26 cellular contexts compared by ENCODE assay signal in the genomic region with DNA sequence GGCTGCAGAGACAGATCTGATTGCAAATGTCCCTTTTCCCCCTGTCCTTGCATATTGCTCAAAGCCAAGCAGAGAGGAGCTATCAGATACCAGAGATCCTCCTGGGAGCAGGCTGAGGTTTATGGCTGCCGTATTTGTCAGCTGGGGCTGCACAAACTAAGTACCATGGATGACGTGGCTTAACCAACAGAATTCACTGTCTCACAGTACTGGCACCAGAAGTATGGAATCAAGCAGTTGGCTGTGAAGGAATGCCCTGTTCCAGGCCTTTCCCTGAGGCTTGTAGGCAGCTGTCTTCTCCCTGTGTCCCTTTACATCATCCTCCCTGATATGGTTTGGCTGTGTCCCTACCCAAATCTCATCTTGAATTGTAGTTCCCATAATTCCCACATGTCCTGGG. TPM values are rescaled to one million over a fixed set of nuclear protein-coding genes. Genes with fewer than 3 reads are reported as not detected.
"Had no signal": no experiment of that assay in that cellular context is flagged by ENCODE, and none has a peak within 500 bp of the region (broad histone marks: within the 10 kb centered on the region; RNA-seq: fewer than 3 reads in every experiment).

No MANE protein-coding gene starts in this region.

- ATAC-seq: activated CD8-positive, alpha-beta T cell treated with anti-CD3 and anti-CD28 coated beads for 36 hours; activated naive CD8-positive, alpha-beta T cell treated with anti-CD3 and anti-CD28 coated beads, Interleukin-2, amount 50 U/mL, for 24 hours; activated T-cell treated with anti-CD3 and anti-CD28 coated beads, Interleukin-2, amount 50 U/mL, for 4 hours; activated T-helper 17 cell treated with anti-CD3 and anti-CD28 coated beads, Interleukin-2, amount 50 U/mL, for 72 hours; gastrocnemius medialis; left colon; naive thymus-derived CD8-positive, alpha-beta T cell; psoas muscle had no signal

- H3K9ac ChIP-seq: parathyroid adenoma had no signal

- H3K4me2 ChIP-seq: hepatocyte had no signal

- H3K9me3 ChIP-seq: breast epithelium, gastrocnemius medialis, psoas muscle, sigmoid colon, testis, uterus had no signal

- H2AFZ ChIP-seq: hepatocyte, parathyroid adenoma had no signal

- H3K27me3 ChIP-seq: breast epithelium, hepatocyte, testis, uterus had no signal

- DNase-seq: activated CD4-positive, alpha-beta T cell treated with anti-CD3 and anti-CD28 coated beads, Interleukin-2, amount 10 ng/mL, durations not matched to agents 7 days and 5 days; activated CD4-positive, CD25-positive, alpha-beta regulatory T cell treated with anti-CD3 and anti-CD28 coated beads, Interleukin-2, amount 50 U/mL, for 72 hours; activated CD8-positive, alpha-beta T cell treated with anti-CD3 and anti-CD28 coated beads for 36 hours; activated naive CD8-positive, alpha-beta T cell treated with anti-CD3 and anti-CD28 coated beads, Interleukin-2, amount 50 U/mL, for 24 hours; activated T-cell treated with anti-CD3 and anti-CD28 coated beads, Interleukin-2, amount 50 U/mL, for 4 hours; amygdala; central memory CD4-positive, alpha-beta T cell; gastrocnemius medialis; glutamatergic neuron; left colon; mammary epithelial cell; naive thymus-derived CD8-positive, alpha-beta T cell; nucleus accumbens; psoas muscle; sigmoid colon; stimulated activated CD4-positive, alpha-beta T cell treated with anti-CD3 and anti-CD28 coated beads, Interleukin-2, amount 100 ng/mL, for 48 hours; stimulated activated naive CD4-positive, alpha-beta T cell treated with Interleukin-2 at 50 U/mL for 16 hours; T-helper 9 cell; testis; uterus had no signal

- H3K4me3 ChIP-seq: breast epithelium, gastrocnemius medialis, hepatocyte, psoas muscle, sigmoid colon, testis, uterus had no signal

- H3K27ac ChIP-seq: breast epithelium, gastrocnemius medialis, hepatocyte, parathyroid adenoma, psoas muscle, sigmoid colon, testis, uterus had no signal

- H3K36me3 ChIP-seq: breast epithelium, gastrocnemius medialis, sigmoid colon, uterus had no signal

- H3K79me2 ChIP-seq: hepatocyte, parathyroid adenoma had no signal

RNA-seq across cellular contexts. Expression of gene CFAP90, which starts 2.6 kb away (rescaled TPM):
- total RNA-seq: activated CD4-positive, alpha-beta T cell treated with anti-CD3 and anti-CD28 coated beads, Interleukin-2, amount 10 ng/mL, durations not matched to agents 7 days and 5 days; activated CD8-positive, alpha-beta T cell treated with anti-CD3 and anti-CD28 coated beads for 36 hours; activated T-cell treated with anti-CD3 and anti-CD28 coated beads, Interleukin-2, amount 50 U/mL, for 4 hours; activated T-helper 17 cell treated with anti-CD3 and anti-CD28 coated beads, Interleukin-2, amount 50 U/mL, for 72 hours; endothelial cell of umbilical vein; gastrocnemius medialis; left colon; mammary epithelial cell; naive thymus-derived CD8-positive, alpha-beta T cell; psoas muscle had no signal
- polyA plus RNA-seq: keratinocyte; naive thymus-derived CD8-positive, alpha-beta T cell; psoas muscle had no signal
